ENCODE assay signal across 24 cellular contexts in the genomic region with DNA sequence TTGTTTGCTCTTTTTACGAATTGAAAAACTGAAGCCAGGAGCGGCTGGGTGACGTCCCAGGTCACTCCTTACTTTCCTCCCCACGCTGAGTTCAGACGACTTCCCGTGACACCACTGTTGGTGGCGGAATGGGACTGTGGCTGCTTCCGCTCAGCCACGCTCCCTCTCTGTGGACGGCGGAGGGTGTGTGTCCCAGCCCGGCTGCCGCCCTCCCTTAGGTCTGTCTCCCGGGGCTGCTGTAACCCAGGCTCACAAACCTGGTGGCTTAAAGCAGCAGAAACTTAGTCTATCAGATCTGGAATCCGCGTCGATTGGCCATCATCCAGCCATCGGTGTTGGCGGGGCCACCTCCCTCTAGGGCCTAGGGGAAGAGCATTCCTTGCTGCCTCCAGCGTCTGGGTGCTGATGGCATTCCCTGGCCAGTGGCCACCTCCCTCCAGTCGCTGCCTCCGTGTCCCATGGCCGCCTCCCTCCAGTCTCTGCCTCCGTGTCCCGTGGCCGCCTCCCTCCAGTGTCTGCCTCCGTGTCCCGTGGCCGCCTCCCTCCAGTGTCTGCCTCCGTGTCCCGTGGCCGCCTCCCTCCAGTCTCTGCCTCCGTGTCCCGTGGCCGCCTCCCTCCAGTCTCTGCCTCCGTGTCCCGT. TPM values are rescaled to one million over a fixed set of nuclear protein-coding genes. Genes with fewer than 3 reads are reported as not detected.
A peak's percentile ranks its signal among the peaks of the same experiment; 100 is the strongest.
DNase-seq lines count a peak whose midpoint lies in the region; ATAC-seq and TF ChIP-seq lines count a peak whose summit lies in the region.
"Had no signal": no experiment of that assay in that cellular context is flagged by ENCODE, and none has a peak within 500 bp of the region (broad histone marks: within the 10 kb centered on the region; RNA-seq: fewer than 3 reads in every experiment).

No MANE protein-coding gene starts in this region.

- H3K4me1 ChIP-seq in RWPE2 (ENCODE audit: insufficient read depth, poor library complexity, severe bottlenecking), result no peaks in the 10 kb centered on the region
- H3K4me1 ChIP-seq: uterus had no signal

- no peak overlapping the region for H3K4me3 ChIP-seq in RWPE2 (ENCODE audit: severe bottlenecking)
- H3K4me3 ChIP-seq: heart right ventricle, right lobe of liver, SJSA1, uterus had no signal

- no peaks in the 10 kb centered on the region for H3K36me3 Mint-ChIP-seq in type B pancreatic cell
- H3K36me3 Mint-ChIP-seq: CD4-positive, alpha-beta memory T cell had no signal

- H3K4me1 Mint-ChIP-seq in type B pancreatic cell (ENCODE audit: unreplicated experiment), result no peaks in the 10 kb centered on the region

- no peaks in the 10 kb centered on the region for H3K9me3 ChIP-seq in RWPE2 (ENCODE audit: severe bottlenecking)
- H3K9me3 ChIP-seq: esophagus squamous epithelium, right lobe of liver, SJSA1, uterus had no signal

- peaks cover 12% of the 10 kb centered on the region for H3K27me3 ChIP-seq in RWPE2 (ENCODE audit: insufficient read depth, poor library complexity, severe bottlenecking)
- H3K27me3 ChIP-seq: right lobe of liver had no signal

- no peak overlapping the region for H3K27ac Mint-ChIP-seq in type B pancreatic cell
- H3K27ac Mint-ChIP-seq: activated naive CD4-positive, alpha-beta T cell treated with anti-CD3 and anti-CD28 coated beads, Interleukin-2, amount 50 U/mL, for 72 hours; CD4-positive, alpha-beta memory T cell; nephron progenitor cell; progenitor cell of endocrine pancreas had no signal

- no peak overlapping the region for H3K27ac ChIP-seq in RWPE2 (ENCODE audit: poor library complexity, severe bottlenecking)
- H3K27ac ChIP-seq: esophagus squamous epithelium, heart right ventricle, right lobe of liver, SJSA1, uterus had no signal

- ATAC-seq in activated CD4-positive, CD25-positive, alpha-beta regulatory T cell treated with anti-CD3 and anti-CD28 coated beads, Interleukin-2, amount 50 U/mL, for 24 hours, result no peak
- no peak for ATAC-seq in RWPE2 (ENCODE audit: low read depth)
- ATAC-seq in GM19324 (IDR thresholded peaks at IDR 0.05; ENCODE audit: low FRiP score, unreplicated experiment), result no peak
- no peak for ATAC-seq in HG02623 (IDR thresholded peaks at IDR 0.05; ENCODE audit: unreplicated experiment)
- ATAC-seq: activated naive CD4-positive, alpha-beta T cell treated with anti-CD3 and anti-CD28 coated beads, Interleukin-2, amount 50 U/mL, for 72 hours had no signal

- peaks cover 6% of the 10 kb centered on the region for H3K9me3 Mint-ChIP-seq in type B pancreatic cell

- TF ChIP-seq CTCF in RWPE2 (IDR thresholded peaks at IDR 0.05; ENCODE audit: poor library complexity, severe bottlenecking), result no peak
- TF ChIP-seq CTCF in type B pancreatic cell (conservative IDR thresholded peaks at IDR 0.05), result no peak

- no peaks in the 10 kb centered on the region for H3K36me3 ChIP-seq in RWPE2 (ENCODE audit: low read depth)
- H3K36me3 ChIP-seq: esophagus squamous epithelium, right lobe of liver, SJSA1, uterus had no signal

- DNase-seq in activated CD4-positive, CD25-positive, alpha-beta regulatory T cell treated with anti-CD3 and anti-CD28 coated beads, Interleukin-2, amount 50 U/mL, for 72 hours, result peak; percentile 17
- DNase-seq in RWPE2 (ENCODE audit: low spot score) (peak; percentile 29), mesenteric fat pad (ENCODE audit: low spot score) (peak; percentile 84), type B pancreatic cell (ENCODE audit: extremely low spot score, unreplicated experiment) (peak; percentile 56), GOT3 (lab: John Stamatoyannopoulos, UW) (no peak)
- DNase-seq: 8988T; activated CD4-positive, alpha-beta T cell treated with anti-CD3 and anti-CD28 coated beads, Interleukin-2, amount 50 U/mL, for 4 hours; activated CD8-positive, alpha-beta memory T cell treated with anti-CD3 and anti-CD28 coated beads, Interleukin-2, amount 50 U/mL, for 48 hours; AML-193; CD4-positive, alpha-beta memory T cell; central memory CD4-positive, alpha-beta T cell; esophagus squamous epithelium; heart right ventricle; NCI-H2029 treated with DMSO at 0.1 percent for 48 hours; stimulated activated naive CD4-positive, alpha-beta T cell treated with Interleukin-2 at 50 U/mL for 16 hours had no signal

- H3K27me3 Mint-ChIP-seq in type B pancreatic cell, result peaks cover 39% of the 10 kb centered on the region

- H3K4me3 Mint-ChIP-seq in type B pancreatic cell, result no peak overlapping the region
- H3K4me3 Mint-ChIP-seq: CD4-positive, alpha-beta memory T cell had no signal

RNA-seq across cellular contexts. Expression of a gene that starts 17.5 kb away (rescaled TPM):
- total RNA-seq in mesenteric fat pad, result 12.0 TPM
- total RNA-seq in type B pancreatic cell (ENCODE audit: low replicate concordance), result 0.05 and 0.07 TPM in 2 replicates

RNA-seq across cellular contexts. Expression of a gene that starts 31.7 kb away (rescaled TPM):
- total RNA-seq in mesenteric fat pad (17.4 TPM), type B pancreatic cell (ENCODE audit: low replicate concordance) (15.1 and 23.1 TPM in 2 replicates)

Comparison
In these comparisons a context has a peak if more than half of its experiments do, and no peak if none do; other contexts are left out.
1. RNA of a gene that starts 17.5 kb away (total RNA-seq): 12.0 TPM in mesenteric fat pad (single experiment); 0.05 to 0.07 TPM in type B pancreatic cell; every median in the first group is over 10 times any median in the second.